In genomic region chr6:168834814-168835213, GRCh38 we compare ENCODE assay signal across 27 cellular contexts.
"Had no signal": no experiment of that assay in that cellular context is flagged by ENCODE, and none has a peak within 500 bp of the region (broad histone marks: within the 10 kb centered on the region; RNA-seq: fewer than 3 reads in every experiment).

No MANE protein-coding gene starts in this region.

- H3K4me3 ChIP-seq: body of pancreas, cardiac muscle cell, spleen, testis, vagina had no signal

- H3K36me3 ChIP-seq: cardiac muscle cell, spleen, vagina, WERI-Rb-1 had no signal

- DNase-seq: activated CD4-positive, alpha-beta T cell treated with anti-CD3 and anti-CD28 coated beads, Interleukin-2, amount 10 ng/mL, durations not matched to agents 7 days and 5 days; activated CD4-positive, CD25-positive, alpha-beta regulatory T cell treated with anti-CD3 and anti-CD28 coated beads, Interleukin-2, amount 50 U/mL, for 72 hours; activated CD8-positive, alpha-beta memory T cell treated with anti-CD3 and anti-CD28 coated beads, Interleukin-2, amount 10 ng/mL, durations not matched to agents 7 days and 5 days; activated CD8-positive, alpha-beta T cell treated with anti-CD3 and anti-CD28 coated beads for 36 hours; activated gamma-delta T cell; activated naive CD4-positive, alpha-beta T cell treated with anti-CD3 and anti-CD28 coated beads, Interleukin-2, amount 50 U/mL, for 16 hours; activated T-cell treated with anti-CD3 and anti-CD28 coated beads for 4 hours; anterior cingulate cortex; body of pancreas; effector CD4-positive, alpha-beta T cell; erythroblast; foreskin keratinocyte; hippocampal formation; left ventricle myocardium superior; mammary epithelial cell; midbrain; nucleus accumbens; posterior cingulate gyrus; retina; spleen; stimulated activated CD4-positive, alpha-beta T cell treated with anti-CD3 and anti-CD28 coated beads, Interleukin-4, amount 100 ng/mL, for 1 hour; stimulated activated naive CD4-positive, alpha-beta T cell; testis; trophoblast cell; WERI-Rb-1 had no signal

- H3K27ac ChIP-seq: body of pancreas, cardiac muscle cell, foreskin keratinocyte, spleen, testis, vagina, WERI-Rb-1 had no signal

- H3K9me3 ChIP-seq: body of pancreas, testis, vagina had no signal

- H3K4me1 ChIP-seq: body of pancreas, foreskin keratinocyte, spleen, testis, vagina had no signal

- H3K27me3 ChIP-seq: body of pancreas, cardiac muscle cell, foreskin keratinocyte, spleen, testis, vagina had no signal

- ATAC-seq: activated CD8-positive, alpha-beta memory T cell treated with anti-CD3 and anti-CD28 coated beads, Interleukin-2, amount 10 ng/mL, durations not matched to agents 7 days and 5 days; activated CD8-positive, alpha-beta T cell treated with anti-CD3 and anti-CD28 coated beads for 36 hours; body of pancreas; foreskin keratinocyte; left ventricle myocardium superior had no signal
